ENCODE assay signal across 8 cellular contexts in genomic region chr17:83125515-83126274, GRCh38. TPM values are rescaled to one million over a fixed set of nuclear protein-coding genes. Genes with fewer than 3 reads are reported as not detected.
DNase-seq lines count a peak whose midpoint lies in the region; ATAC-seq and TF ChIP-seq lines count a peak whose summit lies in the region.

No MANE protein-coding gene starts in this region.

- ATAC-seq in T-helper 17 cell: peak; percentile 67
- ATAC-seq in left lobe of liver: peak; percentile 35
- ATAC-seq in upper lobe of left lung (ENCODE audit: low FRiP score in 2 of 2): peak; percentile 61 to 70
- ATAC-seq in HG02970 (IDR thresholded peaks at IDR 0.05; ENCODE audit: low FRiP score, unreplicated experiment): no peak

- no peak overlapping the region for H3K4me3 ChIP-seq in upper lobe of left lung
- H3K4me3 ChIP-seq in SJCRH30: no peak overlapping the region

- no peak for TF ChIP-seq CTCF in upper lobe of left lung (IDR thresholded peaks at IDR 0.05)

- peak in 1 of 4 donors; percentile 28 for TF ChIP-seq POLR2A in upper lobe of left lung (IDR thresholded peaks at IDR 0.05)

- H3K9me3 ChIP-seq in T-helper 17 cell (ENCODE audit: control insufficient read depth, low read length, poor library complexity, severe bottlenecking) (no peaks in the 10 kb centered on the region), upper lobe of left lung (no peaks in the 10 kb centered on the region), SJCRH30 (replicated peaks) (no peaks in the 10 kb centered on the region)

- no peak overlapping the region for H3K4me3 Mint-ChIP-seq in activated naive CD4-positive, alpha-beta T cell treated with anti-CD3 and anti-CD28 coated beads, Interleukin-2, amount 10 ng/mL, durations not matched to agents 7 days and 5 days
- no peak overlapping the region for H3K4me3 Mint-ChIP-seq in T-helper 17 cell

- H3K36me3 ChIP-seq in upper lobe of left lung (no peaks in the 10 kb centered on the region), SJCRH30 (no peaks in the 10 kb centered on the region)

- peak in 3 of 4 donors; percentile 57 to 79 (median 64) for TF ChIP-seq EP300 in upper lobe of left lung (IDR thresholded peaks at IDR 0.05)

- H3K27me3 ChIP-seq in upper lobe of left lung (no peaks in the 10 kb centered on the region), SJCRH30 (peaks cover 10% of the 10 kb centered on the region; the same call in 1 of the 2 replicates)

- DNase-seq in activated naive CD4-positive, alpha-beta T cell treated with anti-CD3 and anti-CD28 coated beads, Interleukin-2, amount 10 ng/mL, durations not matched to agents 7 days and 5 days: peak; percentile 49
- DNase-seq in activated naive CD4-positive, alpha-beta T cell (lab: John Stamatoyannopoulos, UW): no peak
- peak in 2 of 3 donors; percentile 7 to 8 for DNase-seq in T-helper 17 cell
- no peak for DNase-seq in left lobe of liver (ENCODE audit: low spot score)
- DNase-seq in upper lobe of left lung: peak in 1 of 2 donors; percentile 56
- DNase-seq in SJCRH30: no peak
- no peak for DNase-seq in NCI-H69 (lab: John Stamatoyannopoulos, UW)

- peaks cover 64% of the 10 kb centered on the region for H3K27me3 Mint-ChIP-seq in activated naive CD4-positive, alpha-beta T cell treated with anti-CD3 and anti-CD28 coated beads, Interleukin-2, amount 10 ng/mL, durations not matched to agents 7 days and 5 days
- H3K27me3 Mint-ChIP-seq in T-helper 17 cell: peaks cover 45% of the 10 kb centered on the region

- no peaks in the 10 kb centered on the region for H3K36me3 Mint-ChIP-seq in activated naive CD4-positive, alpha-beta T cell treated with anti-CD3 and anti-CD28 coated beads, Interleukin-2, amount 10 ng/mL, durations not matched to agents 7 days and 5 days
- peaks cover 3% of the 10 kb centered on the region for H3K36me3 Mint-ChIP-seq in T-helper 17 cell (ENCODE audit: low read depth)

- WGBS in upper lobe of left lung, 2 donors: 43 to 54% methylated on average over 5 to 21 of the region's 21 CpGs

- no peak overlapping the region for H3K27ac Mint-ChIP-seq in activated naive CD4-positive, alpha-beta T cell treated with anti-CD3 and anti-CD28 coated beads, Interleukin-2, amount 10 ng/mL, durations not matched to agents 7 days and 5 days
- H3K27ac Mint-ChIP-seq in T-helper 17 cell: peak overlapping the region; percentile 60

- H3K4me1 ChIP-seq in upper lobe of left lung (peaks cover 0 to 8% (median 2%) of the 10 kb centered on the region in 4 donors), SJCRH30 (peaks cover 3% of the 10 kb centered on the region; the same call in 1 of the 2 replicates)

- H3K4me1 Mint-ChIP-seq in activated naive CD4-positive, alpha-beta T cell treated with anti-CD3 and anti-CD28 coated beads, Interleukin-2, amount 10 ng/mL, durations not matched to agents 7 days and 5 days: peaks cover 25% of the 10 kb centered on the region
- peaks cover 18% of the 10 kb centered on the region for H3K4me1 Mint-ChIP-seq in T-helper 17 cell

- CTCF ChIA-PET in activated naive CD4-positive, alpha-beta T cell treated with anti-CD3 and anti-CD28 coated beads, Interleukin-2, amount 10 ng/mL, durations not matched to agents 7 days and 5 days (lab: Charles Lee): interaction anchor here (0.8 to 0.9 kb wide), 2 partner anchors 46 to 75 kb away, joined by 3 read pairs; no protein-coding TSS in a partner anchor

- H3K9me3 Mint-ChIP-seq in activated naive CD4-positive, alpha-beta T cell treated with anti-CD3 and anti-CD28 coated beads, Interleukin-2, amount 10 ng/mL, durations not matched to agents 7 days and 5 days: no peaks in the 10 kb centered on the region

- H3K27ac ChIP-seq in upper lobe of left lung: no peak overlapping the region
- no peak overlapping the region for H3K27ac ChIP-seq in SJCRH30

RNA-seq across cellular contexts. Expression of gene METRNL, which starts 46.3 kb away (rescaled TPM):
- total RNA-seq in T-helper 17 cell (10 to 100 TPM; 24.0 to 26.2 TPM), left lobe of liver (4.7 TPM), upper lobe of left lung (100 to 1,000 TPM in 2 of 6 donors, 10 to 100 TPM in 4; 59.4 to 120 (median 76.4) TPM)
- 46.2 and 49.7 TPM in 2 replicates for total RNA-seq in SJCRH30 (2014; rRNA removed; shearing (Covaris generic))

Comparison
In these comparisons a context has a peak if more than half of its experiments do, and no peak if none do; other contexts are left out.
1. DNase-seq: peak in activated naive CD4-positive, alpha-beta T cell treated with anti-CD3 and anti-CD28 coated beads, Interleukin-2, amount 10 ng/mL, durations not matched to agents 7 days and 5 days (single experiment) and T-helper 17 cell (2 of 3); none in activated naive CD4-positive, alpha-beta T cell (0 of 4), left lobe of liver (single experiment), SJCRH30 (0 of 2) and NCI-H69 (single experiment).